In the genomic region with DNA sequence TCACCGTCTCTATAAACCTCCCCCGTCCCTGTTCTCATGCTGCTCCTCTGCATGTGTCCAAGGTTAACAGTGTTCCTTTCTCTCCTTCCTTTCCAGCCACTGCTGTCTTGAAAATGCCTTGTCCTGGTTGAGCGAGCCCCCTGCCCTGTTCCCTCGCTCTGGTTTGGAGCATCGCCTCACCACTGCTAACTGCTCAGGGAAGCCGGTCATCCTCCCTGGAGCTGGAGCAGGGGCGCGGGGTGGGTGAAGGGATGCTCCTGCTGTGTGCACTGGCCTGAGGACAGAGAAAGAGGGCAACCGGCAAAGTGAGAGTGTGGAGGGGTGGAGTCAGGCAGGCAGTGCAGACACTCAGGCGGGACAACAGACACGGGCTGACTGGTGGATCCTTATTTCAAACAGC, we compare ENCODE assay signal across 25 cellular contexts. TPM values are rescaled to one million over a fixed set of nuclear protein-coding genes. Genes with fewer than 3 reads are reported as not detected.
"Had no signal": no experiment of that assay in that cellular context is flagged by ENCODE, and none has a peak within 500 bp of the region (broad histone marks: within the 10 kb centered on the region; RNA-seq: fewer than 3 reads in every experiment).

No MANE protein-coding gene starts in this region.

- H3K4me2 ChIP-seq: smooth muscle cell had no signal

- H3K27ac Mint-ChIP-seq: activated CD4-positive, alpha-beta memory T cell treated with anti-CD3 and anti-CD28 coated beads for 36 hours; activated naive CD4-positive, alpha-beta T cell treated with anti-CD3 and anti-CD28 coated beads, Interleukin-2, amount 50 U/mL, for 72 hours; activated T-helper 1 cell treated with anti-CD3 and anti-CD28 coated beads, Interleukin-12 subunit alpha, Interleukin-12 subunit beta, Interleukin-2, Interleukin-4 antibody, amounts not matched to agents 30 ng/mL and 10 ng/mL and 1 ng/mL, durations not matched to agents 14 hours and 24 hours and 36 hours; dendritic cell treated with granulocyte-macrophage colony-stimulating factor and Interleukin-4, amounts not matched to agents 40 ng/mL and 50 ng/mL, for 4 days; mesothelial cell of epicardium; natural killer cell treated with Interleukin-12 subunit alpha and Interleukin-12 subunit beta and Interleukin-15 and Interleukin-18, amount 100 ng/mL, for 72 hours; stimulated activated naive CD8-positive, alpha-beta T cell treated with anti-CD3 and anti-CD28 coated beads, Interleukin-15, amount 100 ng/mL, for 72 hours had no signal

- H3K36me3 Mint-ChIP-seq: activated CD4-positive, alpha-beta memory T cell treated with anti-CD3 and anti-CD28 coated beads for 36 hours; mesothelial cell of epicardium; natural killer cell treated with Interleukin-12 subunit alpha and Interleukin-12 subunit beta and Interleukin-15 and Interleukin-18, amount 100 ng/mL, for 72 hours had no signal

- H3K36me3 ChIP-seq: adrenal gland, esophagus muscularis mucosa, heart right ventricle, lower lobe of right lung, prostate gland, right lobe of liver, suprapubic skin, transverse colon, uterus had no signal

- H3K4me3 Mint-ChIP-seq: activated CD4-positive, alpha-beta memory T cell treated with anti-CD3 and anti-CD28 coated beads for 36 hours; activated T-helper 1 cell treated with anti-CD3 and anti-CD28 coated beads, Interleukin-12 subunit alpha, Interleukin-12 subunit beta, Interleukin-2, Interleukin-4 antibody, amounts not matched to agents 30 ng/mL and 10 ng/mL and 1 ng/mL, durations not matched to agents 14 hours and 24 hours and 36 hours; dendritic cell treated with granulocyte-macrophage colony-stimulating factor and Interleukin-4, amounts not matched to agents 40 ng/mL and 50 ng/mL, for 4 days; mesothelial cell of epicardium; natural killer cell treated with Interleukin-12 subunit alpha and Interleukin-12 subunit beta and Interleukin-15 and Interleukin-18, amount 100 ng/mL, for 72 hours; stimulated activated naive CD8-positive, alpha-beta T cell treated with anti-CD3 and anti-CD28 coated beads, Interleukin-15, amount 100 ng/mL, for 72 hours had no signal

- H3K9me3 ChIP-seq: adrenal gland, lower lobe of right lung, prostate gland, right lobe of liver, suprapubic skin, transverse colon, uterus had no signal

- H3K4me1 Mint-ChIP-seq: stimulated activated naive CD8-positive, alpha-beta T cell treated with anti-CD3 and anti-CD28 coated beads, Interleukin-15, amount 100 ng/mL, for 72 hours had no signal

- DNase-seq: activated CD4-positive, alpha-beta memory T cell treated with anti-CD3 and anti-CD28 coated beads for 36 hours; activated CD4-positive, alpha-beta T cell treated with anti-CD3 and anti-CD28 coated beads for 4 hours; activated gamma-delta T cell treated with Interleukin-2 at 50 U/mL for 16 hours; activated T-cell treated with anti-CD3 and anti-CD28 coated beads for 4 hours; effector CD8-positive, alpha-beta T cell; heart right ventricle; lower lobe of right lung; occipital lobe; stimulated activated CD4-positive, alpha-beta T cell treated with anti-CD3 and anti-CD28 coated beads, Interleukin-4, amount 100 ng/mL, for 1 hour; stimulated activated naive CD8-positive, alpha-beta T cell treated with anti-CD3 and anti-CD28 coated beads, Interleukin-15, amount 100 ng/mL, for 72 hours; T-helper 2 cell; transverse colon; uterus had no signal

- H3K4me1 ChIP-seq: adrenal gland, lower lobe of right lung, prostate gland, suprapubic skin, transverse colon, uterus had no signal

- H3K27me3 ChIP-seq: adrenal gland, right lobe of liver, transverse colon, uterus had no signal

- FAIRE-seq: endothelial cell of umbilical vein had no signal

- H3K27ac ChIP-seq: adrenal gland, esophagus muscularis mucosa, lower lobe of right lung, prostate gland, right lobe of liver, suprapubic skin, transverse colon, uterus had no signal

- H3K4me3 ChIP-seq: adrenal gland, esophagus muscularis mucosa, heart right ventricle, lower lobe of right lung, prostate gland, right lobe of liver, smooth muscle cell, suprapubic skin, transverse colon, uterus had no signal

- H3K9me3 Mint-ChIP-seq: activated T-helper 1 cell treated with anti-CD3 and anti-CD28 coated beads, Interleukin-12 subunit alpha, Interleukin-12 subunit beta, Interleukin-2, Interleukin-4 antibody, amounts not matched to agents 30 ng/mL and 10 ng/mL and 1 ng/mL, durations not matched to agents 14 hours and 24 hours and 36 hours; dendritic cell treated with granulocyte-macrophage colony-stimulating factor and Interleukin-4, amounts not matched to agents 40 ng/mL and 50 ng/mL, for 4 days; mesothelial cell of epicardium; natural killer cell treated with Interleukin-12 subunit alpha and Interleukin-12 subunit beta and Interleukin-15 and Interleukin-18, amount 100 ng/mL, for 72 hours; stimulated activated naive CD8-positive, alpha-beta T cell treated with anti-CD3 and anti-CD28 coated beads, Interleukin-15, amount 100 ng/mL, for 72 hours had no signal

- ATAC-seq: activated naive CD4-positive, alpha-beta T cell treated with anti-CD3 and anti-CD28 coated beads, Interleukin-2, amount 50 U/mL, for 72 hours; lower lobe of right lung; natural killer cell treated with Interleukin-12 subunit alpha and Interleukin-12 subunit beta and Interleukin-15 and Interleukin-18, amount 100 ng/mL, for 72 hours; right lobe of liver; stimulated activated naive CD8-positive, alpha-beta T cell treated with anti-CD3 and anti-CD28 coated beads, Interleukin-15, amount 100 ng/mL, for 72 hours had no signal

RNA-seq across cellular contexts. Expression of gene UBE2QL1, which starts 19.4 kb away (rescaled TPM):
- total RNA-seq: activated CD4-positive, alpha-beta memory T cell treated with anti-CD3 and anti-CD28 coated beads for 36 hours; activated naive CD4-positive, alpha-beta T cell treated with anti-CD3 and anti-CD28 coated beads, Interleukin-2, amount 50 U/mL, for 72 hours; lower lobe of right lung; natural killer cell treated with Interleukin-12 subunit alpha and Interleukin-12 subunit beta and Interleukin-15 and Interleukin-18, amount 100 ng/mL, for 72 hours had no signal
